In genomic region chr12:20946732-20947131, GRCh38 we compare ENCODE assay signal across 8 cellular contexts.
A peak's percentile ranks its signal among the peaks of the same experiment; 100 is the strongest.
DNase-seq lines count a peak whose midpoint lies in the region; ATAC-seq, FAIRE-seq and TF ChIP-seq lines count a peak whose summit lies in the region.

No MANE protein-coding gene starts in this region.

- DNase-seq in activated CD4-positive, alpha-beta T cell treated with anti-CD3 and anti-CD28 coated beads for 36 hours: peak; percentile 41
- no peak for DNase-seq in activated CD4-positive, alpha-beta T cell treated with anti-CD3 and anti-CD28 coated beads, Interleukin-2, amount 50 U/mL, for 4 hours
- DNase-seq in T-helper 9 cell (peak; percentile 1), HepG2 (ENCODE audit: low spot score) (peak; percentile 1), DMS79 treated with DMSO at 0.1 percent for 48 hours (lab: John Stamatoyannopoulos, UW) (no peak)

- H3K79me2 ChIP-seq in HepG2 (ENCODE audit: insufficient read depth, low read length): no peaks in the 10 kb centered on the region

- no peaks in the 10 kb centered on the region for H3K4me1 Mint-ChIP-seq in activated CD4-positive, alpha-beta T cell treated with anti-CD3 and anti-CD28 coated beads for 36 hours

- H3K4me3 Mint-ChIP-seq in activated CD4-positive, alpha-beta T cell treated with anti-CD3 and anti-CD28 coated beads for 36 hours: no peak overlapping the region

- H3K36me3 Mint-ChIP-seq in activated CD4-positive, alpha-beta T cell treated with anti-CD3 and anti-CD28 coated beads for 36 hours (ENCODE audit: low read depth): no peaks in the 10 kb centered on the region

- H3K9ac ChIP-seq in HepG2 (ENCODE audit: insufficient read depth, low read depth, low read length): no peak overlapping the region

- no peak for TF ChIP-seq RAD21 in HepG2 (CRISPR knock-in tag; IDR thresholded peaks at IDR 0.05)

- H3K27me3 Mint-ChIP-seq in activated CD4-positive, alpha-beta T cell treated with anti-CD3 and anti-CD28 coated beads for 36 hours: no peaks in the 10 kb centered on the region

- peaks cover 58% of the 10 kb centered on the region for H3K9me3 ChIP-seq in HepG2 (ENCODE audit: low read length)

- peak; percentile 38 for TF ChIP-seq CTCF in HepG2 (CRISPR knock-in tag; IDR thresholded peaks at IDR 0.05)

- TF ChIP-seq EP300 in HepG2 (IDR thresholded peaks at IDR 0.05; ENCODE audit: low read depth in 2 of 2, low read length in 2 of 2) (no peak), HepG2 (CRISPR knock-in tag; IDR thresholded peaks at IDR 0.05; ENCODE audit: borderline replicate concordance) (no peak)

- no peaks in the 10 kb centered on the region for H3K9me3 Mint-ChIP-seq in activated CD4-positive, alpha-beta T cell treated with anti-CD3 and anti-CD28 coated beads for 36 hours (ENCODE audit: low read depth)

- in situ Hi-C loops in HepG2 (cut with HindIII; ENCODE audit: extremely low pct_ligation_motif_present, low pct_unique_long_range_greater_than_20kb): no loop called here

- H3K27me3 ChIP-seq in HepG2 (ENCODE audit: control insufficient read depth in 1 of 2, insufficient read depth in 2 of 2, low read length in 2 of 2): no peaks in the 10 kb centered on the region

- H3K36me3 ChIP-seq in HepG2 (replicated peaks in 1 of 2; ENCODE audit: control insufficient read depth in 1 of 2, insufficient read depth in 2 of 2, low read length in 2 of 2): no peaks in the 10 kb centered on the region

- no peaks in the 10 kb centered on the region for H4K20me1 ChIP-seq in HepG2 (ENCODE audit: insufficient read depth, low read length)

- H3K4me2 ChIP-seq in HepG2 (ENCODE audit: low read depth, low read length): no peak overlapping the region

- WGBS in HepG2 (ENCODE audit: low lambda C conversion rate): 35% methylated on average over 5 of the region's 5 CpGs

- CTCF ChIA-PET in activated CD4-positive, alpha-beta T cell treated with anti-CD3 and anti-CD28 coated beads for 36 hours (lab: Charles Lee): no interaction called here
- CTCF ChIA-PET in HepG2 (lab: Yijun Ruan, JAX; ENCODE audit: low intra/inter-chr PET ratio, low total read pairs): interaction anchor here (1.5 kb wide), 1 partner anchor 223 kb away, joined by 10 read pairs; no protein-coding TSS in a partner anchor

- intact Hi-C loops in activated CD4-positive, alpha-beta T cell treated with anti-CD3 and anti-CD28 coated beads for 36 hours (cut with DNase I, micrococcal nuclease): loop anchor here in 1 of 2 experiments (2.0 kb wide), 1 partner anchor 224 kb away; no protein-coding TSS in a partner anchor
- intact Hi-C loops in HepG2 (cut with micrococcal nuclease; ENCODE audit: unreplicated experiment): loop anchor here (1.0 kb wide), 1 partner anchor 224 kb away; no protein-coding TSS in a partner anchor

- TF ChIP-seq POLR2A in HepG2 (IDR thresholded peaks at IDR 0.05; ENCODE audit: insufficient read depth in 1 of 2, low read depth in 2 of 2, low read length in 2 of 2): no peak

- H3K27ac ChIP-seq in HepG2 (ENCODE audit: extremely low read length, insufficient read depth, low read length): no peak overlapping the region

- no peak for ATAC-seq in activated CD4-positive, alpha-beta T cell treated with anti-CD3 and anti-CD28 coated beads for 36 hours
- ATAC-seq in HG03432 (IDR thresholded peaks at IDR 0.05; ENCODE audit: unreplicated experiment) (peak; percentile 61), HepG2 (peak; percentile 41; the same call in 1 of the 3 replicates), HG03520 (IDR thresholded peaks at IDR 0.05; ENCODE audit: unreplicated experiment) (no peak), GM21423 (IDR thresholded peaks at IDR 0.05; ENCODE audit: unreplicated experiment) (no peak)

- no peaks in the 10 kb centered on the region for H3K4me1 ChIP-seq in HepG2 (ENCODE audit: insufficient read depth, low read length)

- FAIRE-seq in HepG2 (lab: Jason Lieb, UNC): no peak

- no peak overlapping the region for H2AFZ ChIP-seq in HepG2 (ENCODE audit: low read length)

- no peak overlapping the region for H3K4me3 ChIP-seq in HepG2 (replicated peaks in 1 of 3; ENCODE audit: insufficient read depth in 1 of 3, low read depth in 2 of 3, low read length in 3 of 3)

- BruUV-seq in HepG2 (replicated peaks; lab: Mats Ljungman, UMichigan): no TSS peak

- no peak overlapping the region for H3K27ac Mint-ChIP-seq in activated CD4-positive, alpha-beta T cell treated with anti-CD3 and anti-CD28 coated beads for 36 hours

- POLR2A ChIA-PET in activated CD4-positive, alpha-beta T cell treated with anti-CD3 and anti-CD28 coated beads for 36 hours (lab: Charles Lee): no interaction called here
- POLR2A ChIA-PET in HepG2 (lab: Yijun Ruan, JAX): no interaction called here

TF ChIP-seq in HepG2, 621 proteins besides CTCF, POLR2A, EP300 and RAD21:
- peak; percentile 51 for TF ChIP-seq SMC3 (IDR thresholded peaks at IDR 0.05; ENCODE audit: low read length)
- TF ChIP-seq STAG1 (CRISPR knock-in tag; IDR thresholded peaks at IDR 0.05): peak; percentile 31
- no peak for TF ChIP-seq MATR3 (CRISPR knock-in tag; IDR thresholded peaks at IDR 0.05)

Comparison
In these comparisons a context has a peak if more than half of its experiments do, and no peak if none do; other contexts are left out.
1. DNase-seq: peak in activated CD4-positive, alpha-beta T cell treated with anti-CD3 and anti-CD28 coated beads for 36 hours (single experiment), T-helper 9 cell (single experiment) and HepG2 (single experiment); none in activated CD4-positive, alpha-beta T cell treated with anti-CD3 and anti-CD28 coated beads, Interleukin-2, amount 50 U/mL, for 4 hours (0 of 2) and DMS79 treated with DMSO at 0.1 percent for 48 hours (single experiment).
2. ATAC-seq: peak in HG03432 (single experiment) and HepG2 (single experiment); none in activated CD4-positive, alpha-beta T cell treated with anti-CD3 and anti-CD28 coated beads for 36 hours (single experiment), HG03520 (single experiment) and GM21423 (single experiment).